ENCODE assay signal across 35 cellular contexts in the genomic region with DNA sequence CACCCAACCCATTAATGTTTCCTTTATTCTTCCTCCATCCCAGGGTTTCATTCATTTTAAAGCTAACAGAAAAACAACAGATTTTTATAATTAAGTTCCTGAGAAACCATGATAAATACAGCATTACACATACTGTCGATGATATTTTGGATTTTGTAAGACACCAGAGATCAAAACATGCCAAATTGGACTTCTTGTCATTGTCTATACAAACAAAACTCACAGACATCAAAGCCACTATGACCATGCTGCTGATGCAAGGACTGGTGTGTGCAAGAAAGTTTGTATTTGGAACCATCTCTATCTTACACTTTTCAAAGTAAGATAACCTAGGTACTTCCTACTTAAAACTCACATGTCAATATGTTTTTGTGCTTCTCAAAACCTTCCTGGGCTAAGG.
"Had no signal": no experiment of that assay in that cellular context is flagged by ENCODE, and none has a peak within 500 bp of the region (broad histone marks: within the 10 kb centered on the region; RNA-seq: fewer than 3 reads in every experiment).

No MANE protein-coding gene starts in this region.

- H3K27ac ChIP-seq: adrenal gland, SJSA1, VCaP had no signal

- H3K9me3 ChIP-seq: adrenal gland, SJSA1 had no signal

- FAIRE-seq: bronchial epithelial cell had no signal

- H3K36me3 ChIP-seq: adrenal gland, SJSA1 had no signal

- H3K4me3 ChIP-seq: adrenal gland, SJSA1 had no signal

- DNase-seq: activated B cell treated with CpG ODN at 0.5 μM for 24 hours; activated CD4-positive, alpha-beta memory T cell treated with anti-CD3 and anti-CD28 coated beads for 36 hours; activated CD4-positive, alpha-beta T cell treated with anti-CD3 and anti-CD28 coated beads for 4 hours; activated CD4-positive, alpha-beta T cell treated with anti-CD3 and anti-CD28 coated beads, Interleukin-2, amount 50 U/mL, for 1 hour; activated CD4-positive, CD25-positive, alpha-beta regulatory T cell treated with anti-CD3 and anti-CD28 coated beads, Interleukin-2, amount 50 U/mL, for 72 hours; activated CD8-positive, alpha-beta memory T cell treated with anti-CD3 and anti-CD28 coated beads, Interleukin-2, amount 50 U/mL, for 4 hours; activated gamma-delta T cell treated with Interleukin-2 at 50 U/mL for 16 hours; activated naive CD4-positive, alpha-beta T cell treated with anti-CD3 and anti-CD28 coated beads for 36 hours; activated T-cell treated with anti-CD3 and anti-CD28 coated beads for 4 hours; activated T-cell treated with anti-CD3 and anti-CD28 coated beads, Interleukin-2, amount 50 U/mL, for 4 hours; adrenal gland; caudate nucleus; cerebellar nuclear complex; Kasumi-1; MM.1S; MV-4-11; NCI-H1092; NCI-H1436 treated with DMSO at 0.1 percent for 48 hours; NCI-H1694 treated with DMSO at 0.1 percent for 48 hours; NCI-H2029; NCI-H2171 treated with DMSO at 0.1 percent for 48 hours; NCI-H2227 treated with DMSO at 0.1 percent for 48 hours; NCI-H446; NCI-H524 treated with DMSO at 0.1 percent for 48 hours; SHP77; SW 1271; T-helper 1 cell; T-helper 2 cell; T-helper 9 cell had no signal

- ATAC-seq: activated naive CD4-positive, alpha-beta T cell treated with anti-CD3 and anti-CD28 coated beads, Interleukin-2, amount 50 U/mL, for 72 hours; activated T-cell treated with anti-CD3 and anti-CD28 coated beads, Interleukin-2, amount 50 U/mL, for 4 hours; Panc1; SK-N-SH treated with all-trans-retinoic acid at 6 μM for 48 hours had no signal

- H3K4me1 ChIP-seq: adrenal gland had no signal

- H3K27me3 ChIP-seq: adrenal gland, SJSA1 had no signal
